Comparison of ENCODE assay signal across 8 cellular contexts in the genomic region with DNA sequence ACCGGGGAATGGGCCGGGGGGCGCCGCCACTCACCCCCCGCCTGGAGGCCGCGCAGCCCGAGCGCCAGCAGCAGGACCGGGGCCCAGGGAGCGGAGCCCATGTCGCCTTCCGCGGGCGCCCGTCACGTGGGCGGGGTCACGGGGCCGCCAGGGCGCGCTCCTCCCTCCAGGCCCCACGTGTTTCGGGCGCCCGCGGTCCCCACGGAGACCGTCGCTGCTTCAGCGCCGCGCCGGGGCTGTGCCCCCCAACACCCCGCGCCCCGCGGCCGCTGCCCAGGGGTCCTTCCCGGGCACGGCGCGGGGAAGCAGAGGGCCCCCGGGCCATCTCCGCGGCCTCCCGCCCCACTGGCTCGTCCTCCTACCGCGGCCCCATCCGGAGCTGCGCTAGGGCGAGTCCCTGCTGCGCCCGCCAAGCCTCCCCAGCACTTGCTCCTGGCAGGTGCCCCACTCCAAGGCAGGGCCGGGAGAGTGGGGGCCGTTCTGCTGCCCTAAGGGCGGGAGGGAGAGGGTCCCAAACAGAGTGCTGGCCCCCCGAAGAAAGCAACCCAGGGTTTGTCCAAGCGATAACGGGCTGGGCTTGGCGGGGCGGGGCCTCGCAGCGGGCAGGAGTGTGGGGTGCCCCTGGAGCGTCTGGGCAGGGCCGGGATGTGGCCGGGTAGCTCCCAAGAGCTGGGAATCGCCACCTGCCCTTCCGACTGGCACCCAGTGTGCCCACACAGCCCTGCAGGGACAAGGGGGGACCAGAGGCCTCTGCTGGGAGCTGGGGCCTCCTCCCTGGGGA. TPM values are rescaled to one million over a fixed set of nuclear protein-coding genes. Genes with fewer than 3 reads are reported as not detected.
DNase-seq lines count a peak whose midpoint lies in the region; ATAC-seq and TF ChIP-seq lines count a peak whose summit lies in the region.

A gene (minus strand): TSS at position 121 of the 781 bp plus-strand sequence. CDS start 20 bp downstream, at position 101.

- 0 out of 2 replicates have a peak, but pooled peaks cover 4% of the 10 kb centered on the region for H3K36me3 ChIP-seq in HUES48 (ENCODE audit: control insufficient read depth, insufficient read depth, low read length)
- H3K36me3 ChIP-seq in SU-DHL-6 (ENCODE audit: low read length), result no peaks in the 10 kb centered on the region
- H3K36me3 ChIP-seq in urinary bladder (ENCODE audit: insufficient read depth), result no peaks in the 10 kb centered on the region

- peak within 1 kb of the TSS; percentile 47; the same call in 1 of the 2 replicates for H3K4me3 ChIP-seq in HUES48 (ENCODE audit: low read depth, low read length)
- peak within 1 kb of the TSS; percentile 45 for H3K4me3 ChIP-seq in SU-DHL-6 (ENCODE audit: insufficient read depth, low read length, poor library complexity, severe bottlenecking)
- peak within 1 kb of the TSS; percentile 86 for H3K4me3 ChIP-seq in urinary bladder (ENCODE audit: low read depth, low read length)

- no peaks in the 10 kb centered on the region for H3K9me2 ChIP-seq in SU-DHL-6 (replicated peaks; ENCODE audit: insufficient read depth, low read length)

- H3K36me3 Mint-ChIP-seq in activated naive CD8-positive, alpha-beta T cell treated with anti-CD3 and anti-CD28 coated beads, Interleukin-2, amount 50 U/mL, for 24 hours (ENCODE audit: low read depth), result peaks cover 5% of the 10 kb centered on the region

- 7% methylated on average over 69 of the region's 70 CpGs for WGBS in urinary bladder

- H3K4me1 Mint-ChIP-seq in activated naive CD8-positive, alpha-beta T cell treated with anti-CD3 and anti-CD28 coated beads, Interleukin-2, amount 50 U/mL, for 24 hours, result peaks cover 16% of the 10 kb centered on the region

- H3K27ac ChIP-seq in C4-2B (peak within 1 kb of the TSS; percentile 83), HUES48 (ENCODE audit: low read depth, low read length) (no peak within 1 kb of the TSS), SU-DHL-6 (ENCODE audit: low read depth, low read length) (no peak within 1 kb of the TSS), urinary bladder (ENCODE audit: low read depth) (no peak within 1 kb of the TSS)

- no peaks in the 10 kb centered on the region for H3K79me2 ChIP-seq in SU-DHL-6 (ENCODE audit: insufficient read depth, low read length)

- peak within 1 kb of the TSS; percentile 76 for H2AFZ ChIP-seq in SU-DHL-6 (ENCODE audit: low read depth, low read length, severe bottlenecking)

- H3K27me3 ChIP-seq in HUES48 (ENCODE audit: control insufficient read depth, insufficient read depth, low read length), result peaks cover 29% of the 10 kb centered on the region
- H3K27me3 ChIP-seq in SU-DHL-6 (ENCODE audit: low read length), result no peaks in the 10 kb centered on the region

- TF ChIP-seq CTCF in C4-2B (conservative IDR thresholded peaks at IDR 0.05), result no peak
- no peak for TF ChIP-seq CTCF in SU-DHL-6 (IDR thresholded peaks at IDR 0.05; ENCODE audit: insufficient read depth, low read length, poor library complexity, severe bottlenecking)

- peak; percentile 68 for ATAC-seq in GM19372 (IDR thresholded peaks at IDR 0.05; ENCODE audit: low read depth, unreplicated experiment)
- peak; percentile 84 for ATAC-seq in activated naive CD8-positive, alpha-beta T cell treated with anti-CD3 and anti-CD28 coated beads, Interleukin-2, amount 50 U/mL, for 24 hours
- peak; percentile 85 to 90 for ATAC-seq in left cardiac atrium

- H3K27ac Mint-ChIP-seq in activated naive CD8-positive, alpha-beta T cell treated with anti-CD3 and anti-CD28 coated beads, Interleukin-2, amount 50 U/mL, for 24 hours, result peak within 1 kb of the TSS; percentile 70

- H3K4me3 Mint-ChIP-seq in activated naive CD8-positive, alpha-beta T cell treated with anti-CD3 and anti-CD28 coated beads, Interleukin-2, amount 50 U/mL, for 24 hours, result peak within 1 kb of the TSS; percentile 78

- H3K4me1 ChIP-seq in HUES48 (ENCODE audit: control insufficient read depth, insufficient read depth, low read length), result no peaks in the 10 kb centered on the region
- no peaks in the 10 kb centered on the region for H3K4me1 ChIP-seq in urinary bladder (ENCODE audit: insufficient read depth)

- no peaks in the 10 kb centered on the region for H3K9me3 Mint-ChIP-seq in activated naive CD8-positive, alpha-beta T cell treated with anti-CD3 and anti-CD28 coated beads, Interleukin-2, amount 50 U/mL, for 24 hours

- intact Hi-C loops in left cardiac atrium (cut with DNase I), result no loop called here

- H3K27me3 Mint-ChIP-seq in activated naive CD8-positive, alpha-beta T cell treated with anti-CD3 and anti-CD28 coated beads, Interleukin-2, amount 50 U/mL, for 24 hours, result no peaks in the 10 kb centered on the region

- peak within 1 kb of the TSS; percentile 61 for H3K4me2 ChIP-seq in SU-DHL-6 (ENCODE audit: low read depth, low read length, poor library complexity, severe bottlenecking)

- H3F3A ChIP-seq in SU-DHL-6 (ENCODE audit: insufficient read depth), result no peaks in the 10 kb centered on the region

- no peaks in the 10 kb centered on the region for H4K20me1 ChIP-seq in SU-DHL-6 (ENCODE audit: low read depth, low read length)

- H3K9me3 ChIP-seq in HUES48 (ENCODE audit: control insufficient read depth, insufficient read depth, low read length) (no peaks in the 10 kb centered on the region), SU-DHL-6 (ENCODE audit: insufficient read depth, low read length) (no peaks in the 10 kb centered on the region)

- H3K9ac ChIP-seq in HUES48 (ENCODE audit: low read depth, low read length) (no peak within 1 kb of the TSS), SU-DHL-6 (ENCODE audit: low read length) (peak within 1 kb of the TSS; percentile 57)

- DNase-seq in activated naive CD8-positive, alpha-beta T cell treated with anti-CD3 and anti-CD28 coated beads, Interleukin-2, amount 50 U/mL, for 24 hours, result peak; percentile 85
- peak; percentile 84 for DNase-seq in left cardiac atrium
- peak; percentile 74 for DNase-seq in putamen (ENCODE audit: low spot score)

RNA-seq across cellular contexts. Expression of the gene that starts here (rescaled TPM):
- total RNA-seq in left cardiac atrium, result 100 to 1,000 TPM; 176 to 198 TPM
- total RNA-seq in urinary bladder, result 18.5 TPM
- polyA plus RNA-seq in urinary bladder, result 162 TPM
